In genomic region chr19:51704601-51705000, GRCh38 we compare ENCODE assay signal across 9 cellular contexts. TPM values are rescaled to one million over a fixed set of nuclear protein-coding genes. Genes with fewer than 3 reads are reported as not detected.
DNase-seq lines count a peak whose midpoint lies in the region; ATAC-seq, FAIRE-seq and TF ChIP-seq lines count a peak whose summit lies in the region.
"Had no signal": no experiment of that assay in that cellular context is flagged by ENCODE, and none has a peak within 500 bp of the region (broad histone marks: within the 10 kb centered on the region; RNA-seq: fewer than 3 reads in every experiment).

No MANE protein-coding gene starts in this region.

- no peak for TF ChIP-seq POLR2A in H54 (IDR thresholded peaks at IDR 0.05; ENCODE audit: low read depth, low read length)

- H3K27me3 ChIP-seq in GM06990 (replicated peaks; ENCODE audit: control insufficient read depth, insufficient read depth, low read length) (no peaks in the 10 kb centered on the region), psoas muscle (ENCODE audit: insufficient read depth in 3 of 3, low read length in 2 of 3) (peaks cover 0 to 1% (median 0%) of the 10 kb centered on the region in 3 donors)

- intact Hi-C loops in psoas muscle (cut with DNase I) = no loop called here

- H3K4me3 ChIP-seq in GM06990 (replicated peaks; ENCODE audit: low read depth, low read length) (peak overlapping the region; percentile 90), fibroblast of pulmonary artery (replicated peaks; ENCODE audit: low read depth, low read length) (peak overlapping the region; percentile 62), psoas muscle (peak overlapping the region; percentile 84)

- DNase-seq in GM06990 (ENCODE audit: extremely low read depth, insufficient read length) = no peak
- no peak for DNase-seq in fibroblast of pulmonary artery (ENCODE audit: low read depth)
- DNase-seq in psoas muscle = no peak
- DNase-seq in H54 (ENCODE audit: insufficient read length, low spot score) = no peak
- no peak for DNase-seq in stimulated activated CD4-positive, alpha-beta T cell treated with anti-CD3 and anti-CD28 coated beads, Interleukin-2, amount 100 ng/mL, for 24 hours

- WGBS in psoas muscle, 3 donors = 27 to 32% (median 32%) methylated on average over 5 of the region's 5 CpGs

- H3K27ac ChIP-seq in VCaP = peak overlapping the region; percentile 88
- H3K27ac ChIP-seq in psoas muscle = peak overlapping the region; percentile 91

- H3K36me3 ChIP-seq in GM06990 (ENCODE audit: control insufficient read depth, insufficient read depth, low read length) (no peaks in the 10 kb centered on the region), psoas muscle (ENCODE audit: insufficient read depth in 1 of 2, low read depth in 1 of 2) (peaks cover 0 to 20% of the 10 kb centered on the region in 2 donors)

- FAIRE-seq in H54 (lab: Jason Lieb, UNC) = no peak

- no peaks in the 10 kb centered on the region for H3K9me3 ChIP-seq in psoas muscle

- no peak for ATAC-seq in psoas muscle
- ATAC-seq in HG03378 (IDR thresholded peaks at IDR 0.05; ENCODE audit: unreplicated experiment) = no peak
- no peak for ATAC-seq in GM21528 (IDR thresholded peaks at IDR 0.05; ENCODE audit: low FRiP score, unreplicated experiment)

- H3K4me1 ChIP-seq in psoas muscle = peaks cover 6% of the 10 kb centered on the region

- no peak for TF ChIP-seq CTCF in GM06990 (IDR thresholded peaks at IDR 0.05; ENCODE audit: insufficient read depth, low read length, poor library complexity, severe bottlenecking)
- no peak for TF ChIP-seq CTCF in VCaP (conservative IDR thresholded peaks at IDR 0.05)
- TF ChIP-seq CTCF in fibroblast of pulmonary artery (IDR thresholded peaks at IDR 0.05; ENCODE audit: low read length, missing control alignments) = no peak
- no peak for TF ChIP-seq CTCF in psoas muscle (IDR thresholded peaks at IDR 0.05)

RNA-seq across cellular contexts. Expression of gene SPACA6, which starts 11.5 kb away (rescaled TPM):
- 1 to 10 TPM; 2.9 to 4.2 (median 3.5) TPM for total RNA-seq in psoas muscle
- 1 to 10 TPM; 1.5 to 5.2 (median 2.1) TPM for polyA plus RNA-seq in psoas muscle

RNA-seq across cellular contexts. Expression of gene HAS1, which starts 19.2 kb away (rescaled TPM):
- under 1 TPM in 2 of 4 donors, not detected in 2; 0.32 to 0.46 TPM for total RNA-seq in psoas muscle
- polyA plus RNA-seq in psoas muscle = under 1 TPM; 0.04 to 0.25 (median 0.04) TPM

RNA-seq across cellular contexts. Expression of gene FPR1, which starts 47.1 kb away (rescaled TPM):
- total RNA-seq in psoas muscle = 1 to 10 TPM; 1.5 to 6.7 (median 3.5) TPM
- 1 to 10 TPM in 1 of 3 donors, under 1 TPM in 2; 0.45 to 2.1 (median 0.55) TPM for polyA plus RNA-seq in psoas muscle

RNA-seq across cellular contexts. Expression of gene FPR2, which starts 56.4 kb away (rescaled TPM):
- total RNA-seq in psoas muscle = under 1 TPM; 0.30 to 0.98 (median 0.68) TPM
- polyA plus RNA-seq in psoas muscle = under 1 TPM; 0.06 to 0.21 (median 0.08) TPM
- total RNA-seq: myocyte had no signal

RNA-seq across cellular contexts. Expression of gene SIGLEC14, which starts 58.0 kb away (rescaled TPM):
- 1 to 10 TPM in 3 of 4 donors, under 1 TPM in 1; 0.93 to 1.9 (median 1.1) TPM for total RNA-seq in psoas muscle
- under 1 TPM; 0.07 to 0.49 (median 0.10) TPM for polyA plus RNA-seq in psoas muscle
- total RNA-seq: myocyte had no signal
